Comparison of ENCODE assay signal across 1 cellular context in genomic region chr19:20923077-20923871, GRCh38.
TF ChIP-seq lines count a peak whose summit lies in the region.

TSS of gene ZNF85 (plus strand) at chr19:20923251. CDS start at chr19:20923401, 150 bp downstream.

TF ChIP-seq in GM12878, 131 proteins besides CTCF, POLR2A, EP300 and RAD21 (continued from another document):
- TF ChIP-seq MAX (IDR thresholded peaks at IDR 0.05; ENCODE audit: low read depth, low read length): no peak
- peak; percentile 80 for TF ChIP-seq POLR2AphosphoS5 (IDR thresholded peaks at IDR 0.05; ENCODE audit: low read length)
- no peak for TF ChIP-seq USF1 (IDR thresholded peaks at IDR 0.05; ENCODE audit: borderline replicate concordance, extremely low read length, insufficient read depth, low read depth, low read length)
- no peak for TF ChIP-seq SIX5 (IDR thresholded peaks at IDR 0.05; ENCODE audit: low read depth, low read length, severe bottlenecking)
- TF ChIP-seq, protein P1, sequence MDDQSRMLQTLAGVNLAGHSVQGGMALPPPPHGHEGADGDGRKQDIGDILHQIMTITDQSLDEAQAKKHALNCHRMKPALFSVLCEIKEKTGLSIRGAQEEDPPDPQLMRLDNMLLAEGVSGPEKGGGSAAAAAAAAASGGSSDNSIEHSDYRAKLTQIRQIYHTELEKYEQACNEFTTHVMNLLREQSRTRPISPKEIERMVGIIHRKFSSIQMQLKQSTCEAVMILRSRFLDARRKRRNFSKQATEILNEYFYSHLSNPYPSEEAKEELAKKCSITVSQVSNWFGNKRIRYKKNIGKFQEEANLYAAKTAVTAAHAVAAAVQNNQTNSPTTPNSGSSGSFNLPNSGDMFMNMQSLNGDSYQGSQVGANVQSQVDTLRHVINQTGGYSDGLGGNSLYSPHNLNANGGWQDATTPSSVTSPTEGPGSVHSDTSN (IDR thresholded peaks at IDR 0.05; ENCODE audit: insufficient replicate concordance, low read depth, low read length): peak; percentile 90
- TF ChIP-seq, protein P2, sequence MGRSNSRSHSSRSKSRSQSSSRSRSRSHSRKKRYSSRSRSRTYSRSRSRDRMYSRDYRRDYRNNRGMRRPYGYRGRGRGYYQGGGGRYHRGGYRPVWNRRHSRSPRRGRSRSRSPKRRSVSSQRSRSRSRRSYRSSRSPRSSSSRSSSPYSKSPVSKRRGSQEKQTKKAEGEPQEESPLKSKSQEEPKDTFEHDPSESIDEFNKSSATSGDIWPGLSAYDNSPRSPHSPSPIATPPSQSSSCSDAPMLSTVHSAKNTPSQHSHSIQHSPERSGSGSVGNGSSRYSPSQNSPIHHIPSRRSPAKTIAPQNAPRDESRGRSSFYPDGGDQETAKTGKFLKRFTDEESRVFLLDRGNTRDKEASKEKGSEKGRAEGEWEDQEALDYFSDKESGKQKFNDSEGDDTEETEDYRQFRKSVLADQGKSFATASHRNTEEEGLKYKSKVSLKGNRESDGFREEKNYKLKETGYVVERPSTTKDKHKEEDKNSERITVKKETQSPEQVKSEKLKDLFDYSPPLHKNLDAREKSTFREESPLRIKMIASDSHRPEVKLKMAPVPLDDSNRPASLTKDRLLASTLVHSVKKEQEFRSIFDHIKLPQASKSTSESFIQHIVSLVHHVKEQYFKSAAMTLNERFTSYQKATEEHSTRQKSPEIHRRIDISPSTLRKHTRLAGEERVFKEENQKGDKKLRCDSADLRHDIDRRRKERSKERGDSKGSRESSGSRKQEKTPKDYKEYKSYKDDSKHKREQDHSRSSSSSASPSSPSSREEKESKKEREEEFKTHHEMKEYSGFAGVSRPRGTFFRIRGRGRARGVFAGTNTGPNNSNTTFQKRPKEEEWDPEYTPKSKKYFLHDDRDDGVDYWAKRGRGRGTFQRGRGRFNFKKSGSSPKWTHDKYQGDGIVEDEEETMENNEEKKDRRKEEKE (IDR thresholded peaks at IDR 0.05): no peak
- peak; percentile 38; the same call in 1 of the 2 replicates for TF ChIP-seq TARDBP (IDR thresholded peaks at IDR 0.05; ENCODE audit: borderline replicate concordance)
- no peak for TF ChIP-seq JUND (IDR thresholded peaks at IDR 0.05; ENCODE audit: low read depth, low read length)
- no peak for TF ChIP-seq CREM (IDR thresholded peaks at IDR 0.05; ENCODE audit: low read depth)
- no peak for TF ChIP-seq BCL11A (IDR thresholded peaks at IDR 0.05; ENCODE audit: low read depth, low read length)
- peak; percentile 62; the same call in 1 of the 2 replicates for TF ChIP-seq TAF1 (IDR thresholded peaks at IDR 0.05; ENCODE audit: borderline replicate concordance, low read depth, low read length)
- TF ChIP-seq CHD2 (IDR thresholded peaks at IDR 0.05; ENCODE audit: borderline replicate concordance, low read depth, low read length): peak; percentile 81
- no peak for TF ChIP-seq NBN (IDR thresholded peaks at IDR 0.05)
- TF ChIP-seq BRCA1 (IDR thresholded peaks at IDR 0.05; ENCODE audit: low read depth, low read length): no peak
- TF ChIP-seq YY1 (IDR thresholded peaks at IDR 0.05; ENCODE audit: low read depth, low read length): peak; percentile 89
- TF ChIP-seq NFYA (IDR thresholded peaks at IDR 0.05; ENCODE audit: borderline replicate concordance, low read depth, low read length): peak; percentile 42; the same call in 1 of the 2 replicates
- TF ChIP-seq TBL1XR1 (IDR thresholded peaks at IDR 0.05; ENCODE audit: low read depth, low read length): no peak
- TF ChIP-seq STAT3 (IDR thresholded peaks at IDR 0.05; ENCODE audit: low read depth, low read length): no peak
- peak; percentile 83 for TF ChIP-seq MEF2B (IDR thresholded peaks at IDR 0.05; ENCODE audit: partially characterized antibody, poor library complexity, severe bottlenecking)
- TF ChIP-seq JUNB (IDR thresholded peaks at IDR 0.05): no peak
- TF ChIP-seq NRF1 (conservative IDR thresholded peaks at IDR 0.05; ENCODE audit: low read depth, low read length): no peak
